Comparison of ENCODE assay signal across 24 cellular contexts in the genomic region with DNA sequence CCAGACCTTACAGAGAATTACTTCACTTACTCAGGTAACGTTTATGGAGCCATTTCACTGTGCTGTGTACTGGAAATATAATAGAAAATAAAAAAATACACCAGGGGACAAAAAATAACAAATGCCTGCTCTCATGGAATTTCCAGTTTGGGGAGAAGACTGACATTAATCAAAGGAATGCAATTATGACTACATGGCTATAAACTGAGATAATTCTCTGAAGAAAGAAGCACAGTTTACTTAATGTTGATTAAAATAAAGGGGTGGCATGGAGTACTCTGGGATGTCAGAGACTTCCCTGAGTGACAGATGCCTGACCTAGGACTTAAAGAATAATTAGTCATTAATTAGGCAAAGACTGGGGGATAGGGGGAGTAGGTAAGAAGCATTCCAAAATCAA. TPM values are rescaled to one million over a fixed set of nuclear protein-coding genes. Genes with fewer than 3 reads are reported as not detected.
DNase-seq lines count a peak whose midpoint lies in the region; ATAC-seq and TF ChIP-seq lines count a peak whose summit lies in the region.
"Had no signal": no experiment of that assay in that cellular context is flagged by ENCODE, and none has a peak within 500 bp of the region (broad histone marks: within the 10 kb centered on the region; RNA-seq: fewer than 3 reads in every experiment).

No MANE protein-coding gene starts in this region.

- H3K4me3 Mint-ChIP-seq in MCF 10A (ENCODE audit: unreplicated experiment) (no peak overlapping the region), activated B cell treated with CpG ODN at 0.5 μM for 24 hours (no peak overlapping the region), nephron (no peak overlapping the region)
- H3K4me3 Mint-ChIP-seq: CD8-positive, alpha-beta T cell; GM23338 had no signal

- ATAC-seq in activated B cell treated with CpG ODN at 0.5 μM for 24 hours (ENCODE audit: low read depth) (no peak), HG02870 (IDR thresholded peaks at IDR 0.05; ENCODE audit: unreplicated experiment) (no peak), foreskin keratinocyte (no peak)
- ATAC-seq: CD8-positive, alpha-beta T cell; GM23338 had no signal

- no peaks in the 10 kb centered on the region for H3K36me3 ChIP-seq in breast epithelium
- H3K36me3 ChIP-seq: HAP-1 had no signal

- peak overlapping the region; percentile 10 for H3K27ac Mint-ChIP-seq in MCF 10A (ENCODE audit: low read depth, unreplicated experiment)
- peak overlapping the region; percentile 5 for H3K27ac Mint-ChIP-seq in activated B cell treated with CpG ODN at 0.5 μM for 24 hours
- H3K27ac Mint-ChIP-seq in nephron, result peak overlapping the region in 2 of 3 experiments; percentile 1 to 3
- H3K27ac Mint-ChIP-seq: CD8-positive, alpha-beta T cell; GM23338 had no signal

- H3K27me3 ChIP-seq in breast epithelium (no peaks in the 10 kb centered on the region), foreskin keratinocyte (no peaks in the 10 kb centered on the region)
- H3K27me3 ChIP-seq: SJSA1 had no signal

- TF ChIP-seq POLR2A in breast epithelium (IDR thresholded peaks at IDR 0.05), result no peak

- no peak overlapping the region for H3K4me3 ChIP-seq in breast epithelium
- H3K4me3 ChIP-seq: GM23338, HAP-1, SJSA1 had no signal

- POLR2A ChIA-PET in MCF 10A (lab: Yijun Ruan, JAX) (interaction anchor here (0.6 kb wide), 1 partner anchor 62 kb away, joined by 3 read pairs; no protein-coding TSS in a partner anchor), activated B cell treated with CpG ODN at 0.5 μM for 24 hours (lab: Charles Lee) (interaction anchor here (0.7 kb wide), 1 partner anchor 13 kb away, joined by 5 read pairs; no protein-coding TSS in a partner anchor)

- H3K36me3 Mint-ChIP-seq in MCF 10A (ENCODE audit: insufficient read depth, unreplicated experiment) (peaks cover 11% of the 10 kb centered on the region), activated B cell treated with CpG ODN at 0.5 μM for 24 hours (ENCODE audit: low read depth) (peaks cover 20% of the 10 kb centered on the region), nephron (ENCODE audit: low read depth) (peaks cover 21% of the 10 kb centered on the region)
- H3K36me3 Mint-ChIP-seq: CD8-positive, alpha-beta T cell had no signal

- CTCF ChIA-PET in MCF 10A (lab: Yijun Ruan, JAX) (interaction anchor here (0.7 kb wide), 1 partner anchor 1182 kb away, joined by 3 read pairs; no protein-coding TSS in a partner anchor), activated B cell treated with CpG ODN at 0.5 μM for 24 hours (lab: Charles Lee) (no interaction called here)

- intact Hi-C loops in MCF 10A (cut with micrococcal nuclease), result no loop called here
- intact Hi-C loops in breast epithelium (cut with DNase I; ENCODE audit: low total_unique reads), result no loop called here
- intact Hi-C loops in activated B cell treated with CpG ODN at 0.5 μM for 24 hours (cut with micrococcal nuclease), result no loop called here

- H3K4me1 ChIP-seq in breast epithelium, result no peaks in the 10 kb centered on the region
- H3K4me1 ChIP-seq in foreskin keratinocyte, result no peaks in the 10 kb centered on the region

- H3K27me3 Mint-ChIP-seq in MCF 10A (ENCODE audit: insufficient read depth, unreplicated experiment) (no peaks in the 10 kb centered on the region), activated B cell treated with CpG ODN at 0.5 μM for 24 hours (no peaks in the 10 kb centered on the region), nephron (ENCODE audit: low read depth) (no peaks in the 10 kb centered on the region)

- H3K4me1 Mint-ChIP-seq in MCF 10A (ENCODE audit: insufficient read depth, unreplicated experiment), result peaks cover 31% of the 10 kb centered on the region
- H3K4me1 Mint-ChIP-seq in activated B cell treated with CpG ODN at 0.5 μM for 24 hours, result peaks cover 59% of the 10 kb centered on the region
- H3K4me1 Mint-ChIP-seq in nephron, result peaks cover 26% of the 10 kb centered on the region

- no peak for TF ChIP-seq CTCF in MCF 10A (IDR thresholded peaks at IDR 0.05; ENCODE audit: unreplicated experiment)
- no peak for TF ChIP-seq CTCF in breast epithelium (IDR thresholded peaks at IDR 0.05)
- TF ChIP-seq CTCF in activated B cell treated with CpG ODN at 0.5 μM for 24 hours (IDR thresholded peaks at IDR 0.05), result no peak
- TF ChIP-seq CTCF in nephron (IDR thresholded peaks at IDR 0.05; ENCODE audit: unreplicated experiment in 3 of 3), result no peak
- no peak for TF ChIP-seq CTCF in foreskin keratinocyte (conservative IDR thresholded peaks at IDR 0.05)

- H3K27ac ChIP-seq in breast epithelium (no peak overlapping the region), foreskin keratinocyte (no peak overlapping the region)
- H3K27ac ChIP-seq: SJSA1 had no signal

- DNase-seq in MCF 10A (ENCODE audit: unreplicated experiment), result no peak
- no peak for DNase-seq in breast epithelium (ENCODE audit: low spot score in 2 of 2)
- DNase-seq in activated B cell treated with CpG ODN at 0.5 μM for 24 hours, result no peak
- DNase-seq in activated T-cell treated with anti-CD3 and anti-CD28 coated beads for 4 hours, result no peak
- no peak for DNase-seq in NCI-H2107 (lab: John Stamatoyannopoulos, UW)
- no peak for DNase-seq in foreskin keratinocyte
- DNase-seq: AML-193; C1 segment of cervical spinal cord; Caco-2; CD8-positive, alpha-beta T cell; GF-D8; KG1; MM.1S; NCI-H1417; NCI-H1694 treated with DMSO at 0.1 percent for 48 hours; NCI-H2081 treated with DMSO at 0.1 percent for 48 hours; NCI-H774; Right ventricle myocardium superior; RPMI8226 had no signal

- no TSS peak for BruUV-seq in MCF 10A (replicated peaks; lab: Mats Ljungman, UMichigan)

- H3K9me3 Mint-ChIP-seq in MCF 10A (ENCODE audit: unreplicated experiment), result no peaks in the 10 kb centered on the region
- H3K9me3 Mint-ChIP-seq in activated B cell treated with CpG ODN at 0.5 μM for 24 hours, result no peaks in the 10 kb centered on the region
- H3K9me3 Mint-ChIP-seq in nephron, result no peaks in the 10 kb centered on the region
- H3K9me3 Mint-ChIP-seq: CD8-positive, alpha-beta T cell; GM23338 had no signal

- H3K9me3 ChIP-seq in breast epithelium, result no peaks in the 10 kb centered on the region
- H3K9me3 ChIP-seq: Caco-2, HAP-1, SJSA1 had no signal

RNA-seq across cellular contexts. Expression of a gene that starts 59.0 kb away (rescaled TPM):
- total RNA-seq in MCF 10A (2022), result 18.6 and 26.7 TPM in 2 replicates
- total RNA-seq in breast epithelium, result 10 to 100 TPM; 16.0 to 18.7 (median 17.7) TPM
- 56.9 and 64.1 TPM in 2 replicates for total RNA-seq in activated B cell treated with CpG ODN at 0.5 μM for 24 hours
- total RNA-seq in foreskin keratinocyte, result 5.4 and 5.5 TPM in 2 replicates
- 2.0 and 2.5 TPM in 2 replicates for polyA plus RNA-seq in foreskin keratinocyte
